Comparison of ENCODE assay signal across 15 cellular contexts in genomic region chr3:159418571-159419526, GRCh38.
DNase-seq lines count a peak whose midpoint lies in the region; ATAC-seq and TF ChIP-seq lines count a peak whose summit lies in the region.
"Had no signal": no experiment of that assay in that cellular context is flagged by ENCODE, and none has a peak within 500 bp of the region (broad histone marks: within the 10 kb centered on the region; RNA-seq: fewer than 3 reads in every experiment).

No MANE protein-coding gene starts in this region.

- peak; percentile 8 for DNase-seq in AG04450 (ENCODE audit: low read depth, low spot score)
- peak; percentile 44 for DNase-seq in HS-5 (ENCODE audit: low read depth)
- peak; percentile 40 for DNase-seq in mammary epithelial cell
- DNase-seq in left lung: no peak
- DNase-seq in inferior parietal cortex (ENCODE audit: extremely low spot score): no peak
- no peak for DNase-seq in dorsolateral prefrontal cortex
- DNase-seq in activated effector memory CD4-positive, alpha-beta T cell treated with Interleukin-2 at 50 U/mL for 16 hours: no peak
- DNase-seq: activated B cell treated with CpG ODN at 0.5 μM for 24 hours; activated T-cell treated with anti-CD3 and anti-CD28 coated beads, Interleukin-2, amount 50 U/mL, for 72 hours; gastrocnemius medialis; lower lobe of right lung; SHP77 treated with DMSO at 0.1 percent for 48 hours had no signal

- POLR2A ChIA-PET in AG04450 (lab: Yijun Ruan, JAX): no interaction called here

- H3K27me3 ChIP-seq in AG04450 (ENCODE audit: control insufficient read depth, insufficient read depth, low read length) (peaks cover 2% of the 10 kb centered on the region), mammary epithelial cell (ENCODE audit: insufficient read depth, low read length) (no peaks in the 10 kb centered on the region), left lung (no peaks in the 10 kb centered on the region), dorsolateral prefrontal cortex (no peaks in the 10 kb centered on the region)
- H3K27me3 ChIP-seq: BLaER1 treated with 17β-estradiol and CSF1 and Interleukin-3, amounts not matched to agents 10 nM and 100 nM; gastrocnemius medialis had no signal

- dilution Hi-C loops in mammary epithelial cell (cut with HindIII; ENCODE audit: low sequenced_read_pairs): no loop called here

- no peak for TF ChIP-seq CTCF in AG04450 (IDR thresholded peaks at IDR 0.05; ENCODE audit: low read depth, low read length)
- TF ChIP-seq CTCF in mammary epithelial cell (conservative IDR thresholded peaks at IDR 0.05 in 1 of 2, IDR thresholded peaks at IDR 0.05 in 1 of 2; ENCODE audit: extremely low read depth in 1 of 2, insufficient read depth in 1 of 2, low read depth in 1 of 2, low read length in 2 of 2): no peak
- no peak for TF ChIP-seq CTCF in left lung (IDR thresholded peaks at IDR 0.05)
- TF ChIP-seq CTCF in dorsolateral prefrontal cortex (IDR thresholded peaks at IDR 0.05 in 54 of 56, conservative IDR thresholded peaks at IDR 0.05 in 2 of 56; ENCODE audit: low read depth in 1 of 56, partially characterized antibody in 56 of 56): no peak

- ATAC-seq in left lung (peak; percentile 79), GM21447 (IDR thresholded peaks at IDR 0.05; ENCODE audit: unreplicated experiment) (no peak)
- ATAC-seq: activated T-cell treated with anti-CD3 and anti-CD28 coated beads, Interleukin-2, amount 50 U/mL, for 72 hours; gastrocnemius medialis had no signal

- intact Hi-C loops in mammary epithelial cell (cut with micrococcal nuclease): no loop called here
- intact Hi-C loops in left lung (cut with DNase I): no loop called here
- intact Hi-C loops in dorsolateral prefrontal cortex (cut with DNase I): no loop called here

- in situ Hi-C loops in mammary epithelial cell (cut with MboI; ENCODE audit: low sequenced_read_pairs in 2 of 2): no loop called here

- no peaks in the 10 kb centered on the region for H3K79me2 ChIP-seq in mammary epithelial cell (ENCODE audit: insufficient read depth, low read length)

- H3K4me1 ChIP-seq in mammary epithelial cell (ENCODE audit: insufficient read depth, low read length) (peaks cover 7% of the 10 kb centered on the region), left lung (no peaks in the 10 kb centered on the region)
- H3K4me1 ChIP-seq: BLaER1 treated with 17β-estradiol and CSF1 and Interleukin-3, amounts not matched to agents 10 nM and 100 nM; gastrocnemius medialis; lower lobe of right lung; prostate gland had no signal

- CTCF ChIA-PET in AG04450 (lab: Charles Lee) (interaction anchor here (1.1 kb wide), 1 partner anchor 465 kb away, joined by 3 read pairs; no protein-coding TSS in a partner anchor), mammary epithelial cell (lab: Charles Lee; ENCODE audit: low non-redundant PET) (no interaction called here)

- no TSS peak for BruUV-seq in mammary epithelial cell (replicated peaks; lab: Mats Ljungman, UMichigan)

- no peaks in the 10 kb centered on the region for H4K20me1 ChIP-seq in mammary epithelial cell (ENCODE audit: insufficient read depth, low read length)
- H4K20me1 ChIP-seq: BLaER1 treated with 17β-estradiol and CSF1 and Interleukin-3, amounts not matched to agents 10 nM and 100 nM had no signal

- H3K9me3 ChIP-seq in AG04450 (ENCODE audit: control insufficient read depth, insufficient read depth, low read length): no peaks in the 10 kb centered on the region
- no peaks in the 10 kb centered on the region for H3K9me3 ChIP-seq in mammary epithelial cell (replicated peaks; ENCODE audit: insufficient read depth, low read length)
- no peaks in the 10 kb centered on the region for H3K9me3 ChIP-seq in left lung
- H3K9me3 ChIP-seq: BLaER1 treated with 17β-estradiol and CSF1 and Interleukin-3, amounts not matched to agents 10 nM and 100 nM; gastrocnemius medialis; lower lobe of right lung; prostate gland had no signal

- peak overlapping the region; percentile 53 for H2AFZ ChIP-seq in mammary epithelial cell (ENCODE audit: low read depth, low read length)

- no peak overlapping the region for H3K4me2 ChIP-seq in mammary epithelial cell (ENCODE audit: insufficient read depth, low read depth, low read length)
- H3K4me2 ChIP-seq: BLaER1 treated with 17β-estradiol and CSF1 and Interleukin-3, amounts not matched to agents 10 nM and 100 nM had no signal

- no peak overlapping the region for H3K9ac ChIP-seq in mammary epithelial cell (ENCODE audit: insufficient read depth, low read length)
- H3K9ac ChIP-seq: BLaER1 treated with 17β-estradiol and CSF1 and Interleukin-3, amounts not matched to agents 10 nM and 100 nM had no signal

- H3K27ac ChIP-seq in AG04450 (ENCODE audit: low read depth, low read length): no peak overlapping the region
- H3K27ac ChIP-seq in mammary epithelial cell (ENCODE audit: insufficient read depth, low read depth, low read length): no peak overlapping the region
- H3K27ac ChIP-seq in left lung: no peak overlapping the region
- no peak overlapping the region for H3K27ac ChIP-seq in dorsolateral prefrontal cortex
- H3K27ac ChIP-seq: BLaER1 treated with 17β-estradiol and CSF1 and Interleukin-3, amounts not matched to agents 10 nM and 100 nM; gastrocnemius medialis; lower lobe of right lung; prostate gland had no signal

- no peaks in the 10 kb centered on the region for H3K36me3 ChIP-seq in mammary epithelial cell (ENCODE audit: insufficient read depth, low read length)
- no peaks in the 10 kb centered on the region for H3K36me3 ChIP-seq in left lung
- H3K36me3 ChIP-seq: BLaER1 treated with 17β-estradiol and CSF1 and Interleukin-3, amounts not matched to agents 10 nM and 100 nM; gastrocnemius medialis; lower lobe of right lung; prostate gland had no signal

- no peak overlapping the region for H3K4me3 ChIP-seq in AG04450 (ENCODE audit: low read depth, low read length)
- no peak overlapping the region for H3K4me3 ChIP-seq in mammary epithelial cell (replicated peaks in 1 of 3; ENCODE audit: insufficient read depth in 1 of 3, low read depth in 2 of 3, low read length in 3 of 3)
- H3K4me3 ChIP-seq in left lung: no peak overlapping the region
- no peak overlapping the region for H3K4me3 ChIP-seq in dorsolateral prefrontal cortex
- H3K4me3 ChIP-seq: BLaER1 treated with 17β-estradiol and CSF1 and Interleukin-3, amounts not matched to agents 10 nM and 100 nM; gastrocnemius medialis; lower lobe of right lung; prostate gland had no signal

- WGBS in mammary epithelial cell (ENCODE audit: low coverage, missing lambda C conversion rate): 58% methylated on average over 4 of the region's 4 CpGs

Comparison
In these comparisons a context has a peak if more than half of its experiments do, and no peak if none do; other contexts are left out.
1. DNase-seq: peak in AG04450 (single experiment), HS-5 (single experiment) and mammary epithelial cell (single experiment); none in left lung (0 of 2), inferior parietal cortex (single experiment), dorsolateral prefrontal cortex (0 of 10) and activated effector memory CD4-positive, alpha-beta T cell treated with Interleukin-2 at 50 U/mL for 16 hours (single experiment).